32 cellular contexts compared by ENCODE assay signal in genomic region chr20:951384-952169, GRCh38. TPM values are rescaled to one million over a fixed set of nuclear protein-coding genes. Genes with fewer than 3 reads are reported as not detected.
A peak's percentile ranks its signal among the peaks of the same experiment; 100 is the strongest.
DNase-seq lines count a peak whose midpoint lies in the region; ATAC-seq, FAIRE-seq and TF ChIP-seq lines count a peak whose summit lies in the region.
"Had no signal": no experiment of that assay in that cellular context is flagged by ENCODE, and none has a peak within 500 bp of the region (broad histone marks: within the 10 kb centered on the region; RNA-seq: fewer than 3 reads in every experiment).

No MANE protein-coding gene starts in this region.

- TF ChIP-seq CTCF in Panc1 (IDR thresholded peaks at IDR 0.05) (peak; percentile 72), endothelial cell of umbilical vein (IDR thresholded peaks at IDR 0.05; ENCODE audit: extremely low read depth in 1 of 2, insufficient read depth in 1 of 2, low read depth in 1 of 2, low read length in 2 of 2) (no peak), spleen (IDR thresholded peaks at IDR 0.05 in 8 of 11, conservative IDR thresholded peaks at IDR 0.05 in 3 of 11) (peak in 1 of 11 experiments; percentile 19), esophagus muscularis mucosa (IDR thresholded peaks at IDR 0.05) (no peak), smooth muscle cell (IDR thresholded peaks at IDR 0.05; ENCODE audit: borderline replicate concordance, insufficient read depth, poor library complexity, severe bottlenecking) (no peak)

- TF ChIP-seq POLR2A in endothelial cell of umbilical vein (IDR thresholded peaks at IDR 0.05; ENCODE audit: low read depth, low read length) (no peak), spleen (IDR thresholded peaks at IDR 0.05) (no peak), esophagus muscularis mucosa (IDR thresholded peaks at IDR 0.05; ENCODE audit: low read depth) (no peak)

- H2AFZ ChIP-seq in endothelial cell of umbilical vein (ENCODE audit: low read depth, low read length) (no peak overlapping the region), smooth muscle cell (ENCODE audit: low read depth) (no peak overlapping the region)

- H3K9ac ChIP-seq in endothelial cell of umbilical vein (replicated peaks; ENCODE audit: extremely low read depth, insufficient read depth, low read length) (no peak overlapping the region), smooth muscle cell (ENCODE audit: low read depth) (no peak overlapping the region)

- POLR2A ChIA-PET in Panc1 (lab: Charles Lee) (no interaction called here), endothelial cell of umbilical vein (lab: Charles Lee) (no interaction called here)

- H3K9me3 ChIP-seq in Panc1 (ENCODE audit: control insufficient read depth, insufficient read depth, low read depth, low read length) (no peaks in the 10 kb centered on the region), endothelial cell of umbilical vein (replicated peaks; ENCODE audit: control insufficient read depth, insufficient read depth, low read length) (no peaks in the 10 kb centered on the region), spleen (no peaks in the 10 kb centered on the region), esophagus muscularis mucosa (no peaks in the 10 kb centered on the region), smooth muscle cell (replicated peaks; ENCODE audit: low read depth) (no peaks in the 10 kb centered on the region)
- H3K9me3 ChIP-seq: adrenal gland, BE2C, psoas muscle, tibial artery had no signal

- H3K4me2 ChIP-seq in endothelial cell of umbilical vein (ENCODE audit: insufficient read depth, low read length) = no peak overlapping the region
- H3K4me2 ChIP-seq in smooth muscle cell = no peak overlapping the region

- H3K27me3 ChIP-seq in Panc1 (ENCODE audit: control insufficient read depth, insufficient read depth, low read length) (peaks cover 19% of the 10 kb centered on the region), endothelial cell of umbilical vein (ENCODE audit: control insufficient read depth in 2 of 2, insufficient read depth in 2 of 2, low read length in 2 of 2) (peaks cover 0 to 5% of the 10 kb centered on the region in 2 experiments), spleen (replicated peaks in 1 of 7) (peaks cover 0 to 57% (median 12%) of the 10 kb centered on the region in 7 donors), esophagus muscularis mucosa (peaks cover 0 to 71% (median 13%) of the 10 kb centered on the region in 4 donors), smooth muscle cell (ENCODE audit: low read depth) (no peaks in the 10 kb centered on the region)

- CTCF ChIA-PET in Panc1 (lab: Charles Lee) = no interaction called here
- CTCF ChIA-PET in endothelial cell of umbilical vein (lab: Charles Lee) = interaction anchor here (0.7 to 2.0 kb wide), 2 partner anchors 133 to 135 kb away, joined by 5 to 9 read pairs; no protein-coding TSS in a partner anchor

- H3K4me3 ChIP-seq in Panc1 (ENCODE audit: low read depth in 2 of 2, low read length in 2 of 2) (no peak overlapping the region), endothelial cell of umbilical vein (replicated peaks in 1 of 3; ENCODE audit: insufficient read depth in 1 of 3, low read depth in 1 of 3, low read length in 3 of 3) (no peak overlapping the region), spleen (no peak overlapping the region), esophagus muscularis mucosa (no peak overlapping the region), smooth muscle cell (no peak overlapping the region)
- H3K4me3 ChIP-seq: adrenal gland, psoas muscle, tibial artery had no signal

- ATAC-seq in Panc1 (peak; percentile 79), HG03135 (IDR thresholded peaks at IDR 0.05; ENCODE audit: unreplicated experiment) (no peak)
- ATAC-seq: left ventricle myocardium superior; naive thymus-derived CD4-positive, alpha-beta T cell; sciatic nerve had no signal

- DNase-seq in NOMO-1 treated with DMSO at 0.1 percent for 48 hours (lab: John Stamatoyannopoulos, UW; ENCODE audit: unreplicated experiment) (peak; percentile 0), NOMO-1 (lab: John Stamatoyannopoulos, UW; ENCODE audit: unreplicated experiment in 2 of 2) (no peak), Panc1 (ENCODE audit: low read depth, low spot score) (no peak), endothelial cell of umbilical vein (ENCODE audit: low read depth, low spot score) (no peak), spleen (peak; percentile 49), esophagus muscularis mucosa (ENCODE audit: extremely low spot score) (no peak), smooth muscle cell (lab: John Stamatoyannopoulos, UW; ENCODE audit: unreplicated experiment) (no peak)
- DNase-seq: activated CD4-positive, alpha-beta memory T cell treated with anti-CD3 and anti-CD28 coated beads, Interleukin-2, amount 10 ng/mL, durations not matched to agents 7 days and 5 days; activated CD8-positive, alpha-beta memory T cell treated with anti-CD3 and anti-CD28 coated beads, Interleukin-2, amount 50 U/mL, for 4 hours; activated naive CD4-positive, alpha-beta T cell treated with anti-CD3 and anti-CD28 coated beads, Interleukin-2, amount 10 ng/mL, durations not matched to agents 7 days and 5 days; adrenal gland; BE2C; CD8-positive, alpha-beta memory T cell; DMS153; foreskin fibroblast; left ventricle myocardium superior; midbrain; naive thymus-derived CD4-positive, alpha-beta T cell; NCI-H1105; NCI-H1930; NCI-H524 treated with DMSO at 0.1 percent for 48 hours; psoas muscle; stimulated activated CD4-positive, alpha-beta T cell treated with anti-CD3 and anti-CD28 coated beads, Interleukin-4, amount 100 ng/mL, for 24 hours; T-helper 2 cell had no signal

- H3K79me2 ChIP-seq in endothelial cell of umbilical vein (ENCODE audit: control insufficient read depth, insufficient read depth, low read length) = no peaks in the 10 kb centered on the region
- no peaks in the 10 kb centered on the region for H3K79me2 ChIP-seq in smooth muscle cell (ENCODE audit: low read depth)

- no peak for FAIRE-seq in endothelial cell of umbilical vein (lab: Jason Lieb, UNC)
- FAIRE-seq: G401.6, keratinocyte had no signal

- in situ Hi-C loops in Panc1 (cut with HindIII; ENCODE audit: low pct_unique_long_range_greater_than_20kb, low sequenced_read_pairs) = no loop called here

- no peaks in the 10 kb centered on the region for H3K9me1 ChIP-seq in endothelial cell of umbilical vein (replicated peaks; ENCODE audit: control insufficient read depth, extremely low read depth, insufficient read depth, low read length)

- H3K27ac ChIP-seq in Panc1 (ENCODE audit: low read length) = no peak overlapping the region
- no peak overlapping the region for H3K27ac ChIP-seq in endothelial cell of umbilical vein (ENCODE audit: insufficient read depth, low read depth, low read length)
- H3K27ac ChIP-seq in spleen = no peak overlapping the region
- no peak overlapping the region for H3K27ac ChIP-seq in esophagus muscularis mucosa (replicated peaks in 1 of 4)
- H3K27ac ChIP-seq in smooth muscle cell (ENCODE audit: low read depth) = no peak overlapping the region
- H3K27ac ChIP-seq: adrenal gland, psoas muscle, tibial artery had no signal

- WGBS in spleen, 5 donors = 77 to 88% (median 81%) methylated on average over 21 of the region's 21 CpGs
- WGBS in esophagus muscularis mucosa = 81% methylated on average over 21 of the region's 21 CpGs
- WGBS in smooth muscle cell (ENCODE audit: low lambda C conversion rate) = 90% methylated on average over 21 of the region's 21 CpGs

- BruUV-seq in Panc1 (replicated peaks; lab: Mats Ljungman, UMichigan) = no TSS peak
- BruUV-seq in endothelial cell of umbilical vein (replicated peaks; lab: Mats Ljungman, UMichigan) = no TSS peak

- H3K4me1 ChIP-seq in Panc1 (ENCODE audit: control insufficient read depth, insufficient read depth, low read length) = no peaks in the 10 kb centered on the region
- H3K4me1 ChIP-seq in endothelial cell of umbilical vein (ENCODE audit: control insufficient read depth, extremely low read depth, insufficient read depth, low read length) = no peaks in the 10 kb centered on the region
- H3K4me1 ChIP-seq in spleen = peaks cover 0 to 7% (median 4%) of the 10 kb centered on the region in 6 donors
- peaks cover 3 to 6% (median 4%) of the 10 kb centered on the region in 4 donors for H3K4me1 ChIP-seq in esophagus muscularis mucosa
- no peaks in the 10 kb centered on the region for H3K4me1 ChIP-seq in smooth muscle cell (ENCODE audit: low read depth)
- H3K4me1 ChIP-seq: adrenal gland, BE2C, psoas muscle had no signal

- no peak for TF ChIP-seq EP300 in esophagus muscularis mucosa (IDR thresholded peaks at IDR 0.05)

- dilution Hi-C loops in endothelial cell of umbilical vein (cut with MboI; ENCODE audit: extremely low pct_ligation_motif_present, low sequenced_read_pairs) = no loop called here

- H3K36me3 ChIP-seq in Panc1 (ENCODE audit: control insufficient read depth, insufficient read depth, low read length) = no peaks in the 10 kb centered on the region
- no peaks in the 10 kb centered on the region for H3K36me3 ChIP-seq in endothelial cell of umbilical vein (ENCODE audit: control insufficient read depth in 2 of 2, extremely low read depth in 1 of 2, insufficient read depth in 2 of 2, low read length in 2 of 2)
- no peaks in the 10 kb centered on the region for H3K36me3 ChIP-seq in spleen
- no peaks in the 10 kb centered on the region for H3K36me3 ChIP-seq in esophagus muscularis mucosa
- no peaks in the 10 kb centered on the region for H3K36me3 ChIP-seq in smooth muscle cell (ENCODE audit: low read depth)
- H3K36me3 ChIP-seq: adrenal gland, BE2C, tibial artery had no signal

- no peaks in the 10 kb centered on the region for H3F3A ChIP-seq in smooth muscle cell (ENCODE audit: low read depth)

- intact Hi-C loops in Panc1 (cut with micrococcal nuclease; ENCODE audit: unreplicated experiment) = no loop called here
- intact Hi-C loops in endothelial cell of umbilical vein (cut with micrococcal nuclease) = loop anchor here (10.0 kb wide), 2 partner anchors 233 to 263 kb away; partner anchors contain the start of gene TMEM74B
- intact Hi-C loops in spleen (cut with DNase I; ENCODE audit: low total_unique reads) = loop anchor here (10.0 kb wide), 1 partner anchor 263 kb away; no protein-coding TSS in a partner anchor
- intact Hi-C loops in esophagus muscularis mucosa (cut with DNase I) = loop anchor here (10.0 kb wide), 1 partner anchor 263 kb away; no protein-coding TSS in a partner anchor

- no peaks in the 10 kb centered on the region for H4K20me1 ChIP-seq in endothelial cell of umbilical vein (replicated peaks; ENCODE audit: control insufficient read depth, extremely low read depth, insufficient read depth, low read length)
- H4K20me1 ChIP-seq in smooth muscle cell (ENCODE audit: low read depth) = no peaks in the 10 kb centered on the region

RNA-seq across cellular contexts. Expression of gene ANGPT4, which starts 35.4 kb away (rescaled TPM):
- total RNA-seq in Panc1 (2021; ENCODE audit: unreplicated experiment) (not detected), endothelial cell of umbilical vein (not detected in 2 replicates), spleen (not detected), esophagus muscularis mucosa (under 1 TPM in 3 of 4 donors, not detected in 1; under 0.01 to 0.46 (median 0.13) TPM), smooth muscle cell (not detected in 2 replicates)
- polyA plus RNA-seq in Panc1 (2012; ENCODE audit: insufficient read length) = 0.05 TPM
- polyA plus RNA-seq in endothelial cell of umbilical vein (not detected in 2 replicates), spleen (under 1 TPM in 2 of 3 donors, not detected in 1; 0.03 to 0.06 TPM), smooth muscle cell (0.04 and 0.39 TPM in 2 replicates)
- not detected in 2 replicates for polyA plus RNA-seq in endothelial cell of umbilical vein (2011; cell fraction: cytosol; rRNA removed)
- polyA plus RNA-seq in endothelial cell of umbilical vein (2011; cell fraction: nucleus; rRNA removed) = not detected in 2 replicates
- not detected in 2 replicates for polyA plus RNA-seq in endothelial cell of umbilical vein (2012)
- not detected in 2 replicates for polyA minus RNA-seq in endothelial cell of umbilical vein
- not detected for polyA minus RNA-seq in endothelial cell of umbilical vein (2011; cell fraction: cytosol; rRNA and poly(A)+ RNA removed)
- polyA minus RNA-seq in endothelial cell of umbilical vein (2011; cell fraction: nucleus; rRNA and poly(A)+ RNA removed) = not detected in 2 replicates
- total RNA-seq: activated CD4-positive, alpha-beta memory T cell treated with anti-CD3 and anti-CD28 coated beads, Interleukin-2, amount 10 ng/mL, durations not matched to agents 7 days and 5 days; activated T-helper 1 cell treated with anti-CD3 and anti-CD28 coated beads, Interleukin-12 subunit alpha, Interleukin-12 subunit beta, Interleukin-2, Interleukin-4 antibody, amounts not matched to agents 30 ng/mL and 10 ng/mL and 1 ng/mL, durations not matched to agents 14 hours and 24 hours and 36 hours; CD8-positive, alpha-beta memory T cell; naive thymus-derived CD4-positive, alpha-beta T cell; OCI-LY7 had no signal
- polyA plus RNA-seq: CD8-positive, alpha-beta memory T cell; IgD-negative memory B cell; keratinocyte; naive thymus-derived CD4-positive, alpha-beta T cell had no signal

RNA-seq across cellular contexts. Expression of gene RSPO4, which starts 50.5 kb away (rescaled TPM):
- total RNA-seq in Panc1 (2021; ENCODE audit: unreplicated experiment) = 0.54 TPM
- 0.10 TPM for polyA plus RNA-seq in Panc1 (2012; ENCODE audit: insufficient read length)
- total RNA-seq in endothelial cell of umbilical vein = not detected in 2 replicates
- polyA plus RNA-seq in endothelial cell of umbilical vein = not detected in 2 replicates
- polyA plus RNA-seq in endothelial cell of umbilical vein (2011; cell fraction: cytosol; rRNA removed) = not detected in 2 replicates
- not detected in 2 replicates for polyA plus RNA-seq in endothelial cell of umbilical vein (2011; cell fraction: nucleus; rRNA removed)
- not detected in 2 replicates for polyA plus RNA-seq in endothelial cell of umbilical vein (2012)
- polyA minus RNA-seq in endothelial cell of umbilical vein = not detected in 2 replicates
- not detected for polyA minus RNA-seq in endothelial cell of umbilical vein (2011; cell fraction: cytosol; rRNA and poly(A)+ RNA removed)
- not detected in 2 replicates for polyA minus RNA-seq in endothelial cell of umbilical vein (2011; cell fraction: nucleus; rRNA and poly(A)+ RNA removed)
- total RNA-seq in spleen = under 1 TPM in 2 of 7 donors, not detected in 5; 0.20 to 0.32 TPM
- under 1 TPM in 2 of 3 donors, not detected in 1; 0.02 to 0.09 TPM for polyA plus RNA-seq in spleen
- 1 to 10 TPM in 1 of 4 donors, under 1 TPM in 3; 0.06 to 2.5 (median 0.52) TPM for total RNA-seq in esophagus muscularis mucosa
- 0.22 and 1.3 TPM in 2 replicates for total RNA-seq in smooth muscle cell
- 5.0 and 7.5 TPM in 2 replicates for polyA plus RNA-seq in smooth muscle cell
- total RNA-seq: activated CD4-positive, alpha-beta memory T cell treated with anti-CD3 and anti-CD28 coated beads, Interleukin-2, amount 10 ng/mL, durations not matched to agents 7 days and 5 days; activated T-helper 1 cell treated with anti-CD3 and anti-CD28 coated beads, Interleukin-12 subunit alpha, Interleukin-12 subunit beta, Interleukin-2, Interleukin-4 antibody, amounts not matched to agents 30 ng/mL and 10 ng/mL and 1 ng/mL, durations not matched to agents 14 hours and 24 hours and 36 hours; CD8-positive, alpha-beta memory T cell; OCI-LY7 had no signal
- polyA plus RNA-seq: CD8-positive, alpha-beta memory T cell; IgD-negative memory B cell; keratinocyte; naive thymus-derived CD4-positive, alpha-beta T cell had no signal

Comparison
In these comparisons a context has a peak if more than half of its experiments do, and no peak if none do; other contexts are left out.
1. DNase-seq: peak in NOMO-1 treated with DMSO at 0.1 percent for 48 hours (single experiment) and spleen (single experiment); none in NOMO-1 (0 of 2), Panc1 (single experiment), endothelial cell of umbilical vein (single experiment), esophagus muscularis mucosa (single experiment) and smooth muscle cell (single experiment).